ENCODE assay signal across 23 cellular contexts in genomic region chr6:25903467-25904099, GRCh38. TPM values are rescaled to one million over a fixed set of nuclear protein-coding genes. Genes with fewer than 3 reads are reported as not detected.
"Had no signal": no experiment of that assay in that cellular context is flagged by ENCODE, and none has a peak within 500 bp of the region (broad histone marks: within the 10 kb centered on the region; RNA-seq: fewer than 3 reads in every experiment).

No MANE protein-coding gene starts in this region.

- H3K27ac ChIP-seq: SJSA1, SK-N-MC had no signal

- H3K36me3 ChIP-seq: MG63, SJSA1 had no signal

- H3K9me3 ChIP-seq: MG63, SJSA1 had no signal

- H3K27me3 ChIP-seq: MG63, SJSA1 had no signal

- H3K4me1 ChIP-seq: SJSA1 had no signal

- DNase-seq: Karpas-422, KG1, MG63, NCI-H1092, NCI-H1105 treated with DMSO at 0.1 percent for 48 hours, NCI-H1417 treated with DMSO at 0.1 percent for 48 hours, NCI-H146, NCI-H1694 treated with DMSO at 0.1 percent for 48 hours, NCI-H1930, NCI-H2081, NCI-H2107, NCI-H2227 treated with DMSO at 0.1 percent for 48 hours, NCI-H524, NCI-H69, NCI-H774, Right ventricle myocardium superior, RPMI8226, SIG-M5 had no signal

- H3K4me3 ChIP-seq: MG63, SJSA1, SK-N-MC had no signal

- FAIRE-seq: RCC 7860 had no signal

RNA-seq across cellular contexts. Expression of gene SLC17A2, which starts 26.9 kb away (rescaled TPM):
- total RNA-seq: HT1080, NCI-H460, Right ventricle myocardium superior, SJSA1 had no signal

RNA-seq across cellular contexts. Expression of gene SLC17A3, which starts 29.5 kb away (rescaled TPM):
- total RNA-seq: HT1080, NCI-H460, Right ventricle myocardium superior, SJSA1 had no signal
